Comparison of ENCODE assay signal across 17 cellular contexts in the genomic region with DNA sequence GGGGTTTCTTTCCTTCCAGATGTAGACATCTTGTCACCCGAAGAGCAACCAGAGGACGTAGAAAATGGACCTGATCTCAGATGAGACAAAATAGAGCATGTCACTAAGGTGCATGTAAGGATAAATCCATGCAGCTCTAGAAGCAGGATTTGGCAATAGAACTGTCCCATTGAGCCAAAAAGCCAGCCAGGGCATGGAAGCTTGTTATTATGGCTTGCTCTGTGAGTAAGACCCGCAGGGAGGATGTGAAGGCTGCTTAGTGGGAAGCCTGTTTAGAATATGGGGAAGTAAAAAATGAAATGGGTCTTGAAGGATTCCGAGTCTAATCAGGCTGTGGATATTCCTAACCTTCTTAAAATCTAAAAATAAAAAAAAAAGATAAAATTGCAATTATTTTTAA.
A peak's percentile ranks its signal among the peaks of the same experiment; 100 is the strongest.
DNase-seq lines count a peak whose midpoint lies in the region; ATAC-seq, FAIRE-seq and TF ChIP-seq lines count a peak whose summit lies in the region.
"Had no signal": no experiment of that assay in that cellular context is flagged by ENCODE, and none has a peak within 500 bp of the region (broad histone marks: within the 10 kb centered on the region; RNA-seq: fewer than 3 reads in every experiment).

No MANE protein-coding gene starts in this region.

- no peaks in the 10 kb centered on the region for H3K36me3 Mint-ChIP-seq in stimulated activated memory B cell treated with anti-CD40 and anti-IgM and Interleukin-4, amounts not matched to agents 10 μg/mL and 1 μg/mL and 100 μg/mL, for 72 hours
- H3K36me3 Mint-ChIP-seq: naive B cell had no signal

- no peaks in the 10 kb centered on the region for H3K27me3 ChIP-seq in ascending aorta
- H3K27me3 ChIP-seq: BLaER1 had no signal

- no peak for ATAC-seq in GM21390 (IDR thresholded peaks at IDR 0.05; ENCODE audit: unreplicated experiment)
- ATAC-seq in stimulated activated memory B cell treated with anti-CD40 and anti-IgM and Interleukin-4, amounts not matched to agents 10 μg/mL and 1 μg/mL and 100 μg/mL, for 72 hours, result no peak

- H3K4me3 Mint-ChIP-seq in stimulated activated memory B cell treated with anti-CD40 and anti-IgM and Interleukin-4, amounts not matched to agents 10 μg/mL and 1 μg/mL and 100 μg/mL, for 72 hours, result no peak overlapping the region
- H3K4me3 Mint-ChIP-seq: naive B cell had no signal

- no peak overlapping the region for H3K27ac Mint-ChIP-seq in stimulated activated memory B cell treated with anti-CD40 and anti-IgM and Interleukin-4, amounts not matched to agents 10 μg/mL and 1 μg/mL and 100 μg/mL, for 72 hours
- H3K27ac Mint-ChIP-seq: naive B cell had no signal

- H3K9me3 Mint-ChIP-seq in stimulated activated memory B cell treated with anti-CD40 and anti-IgM and Interleukin-4, amounts not matched to agents 10 μg/mL and 1 μg/mL and 100 μg/mL, for 72 hours, result no peaks in the 10 kb centered on the region

- no peaks in the 10 kb centered on the region for H3K4me1 Mint-ChIP-seq in stimulated activated memory B cell treated with anti-CD40 and anti-IgM and Interleukin-4, amounts not matched to agents 10 μg/mL and 1 μg/mL and 100 μg/mL, for 72 hours
- H3K4me1 Mint-ChIP-seq: naive B cell had no signal

- peaks cover 0 to 8% of the 10 kb centered on the region in 2 donors for H3K4me1 ChIP-seq in ascending aorta

- H3K27ac ChIP-seq in ascending aorta (peak overlapping the region in 1 of 2 donors; percentile 63), skin epidermis (peak overlapping the region in 11 of 21 experiments; percentile 2 to 80 (median 64))
- H3K27ac ChIP-seq: BLaER1, KMS-11 had no signal

- no peak for FAIRE-seq in GM12891 (lab: Jason Lieb, UNC)

- peak; percentile 83 for DNase-seq in NCI-H1694 treated with DMSO at 0.1 percent for 48 hours (lab: John Stamatoyannopoulos, UW)
- no peak for DNase-seq in ascending aorta (ENCODE audit: low spot score in 2 of 2)
- DNase-seq in globus pallidus (ENCODE audit: low spot score), result peak; percentile 60
- DNase-seq in GM12891 (ENCODE audit: insufficient read length, low spot score), result no peak
- no peak for DNase-seq in foreskin fibroblast
- DNase-seq: activated CD4-positive, CD25-positive, alpha-beta regulatory T cell treated with anti-CD3 and anti-CD28 coated beads, Interleukin-2, amount 50 U/mL, for 72 hours; activated T-cell treated with anti-CD3 and anti-CD28 coated beads for 4 hours; naive B cell; NCI-H2171; retina; stimulated activated CD4-positive, alpha-beta T cell treated with anti-CD3 and anti-CD28 coated beads, Interleukin-4, amount 100 ng/mL, for 4 hours; stimulated activated naive CD4-positive, alpha-beta T cell had no signal

- TF ChIP-seq POLR2A in GM12891 (IDR thresholded peaks at IDR 0.05; ENCODE audit: low read depth, low read length), result no peak

- no peaks in the 10 kb centered on the region for H3K9me3 ChIP-seq in ascending aorta
- H3K9me3 ChIP-seq: BLaER1 had no signal

- TF ChIP-seq CTCF in ascending aorta (IDR thresholded peaks at IDR 0.05) (no peak), foreskin fibroblast (IDR thresholded peaks at IDR 0.05; ENCODE audit: low read depth, low read length) (no peak)

- H3K4me3 ChIP-seq in ascending aorta (peak overlapping the region; percentile 12 to 56), skin epidermis (no peak overlapping the region), foreskin fibroblast (ENCODE audit: low read depth in 1 of 2, low read length in 2 of 2) (no peak overlapping the region)
- H3K4me3 ChIP-seq: BLaER1 had no signal

- no peaks in the 10 kb centered on the region for H3K36me3 ChIP-seq in ascending aorta
- H3K36me3 ChIP-seq: BLaER1 had no signal

- H3K27me3 Mint-ChIP-seq in stimulated activated memory B cell treated with anti-CD40 and anti-IgM and Interleukin-4, amounts not matched to agents 10 μg/mL and 1 μg/mL and 100 μg/mL, for 72 hours, result no peaks in the 10 kb centered on the region
- H3K27me3 Mint-ChIP-seq: naive B cell had no signal

- intact Hi-C loops in ascending aorta (cut with DNase I), result loop anchor here (5.0 kb wide), 2 partner anchors 117 to 907 kb away; no protein-coding TSS in a partner anchor

TF ChIP-seq in GM12891, 5 proteins besides CTCF, POLR2A, EP300 and RAD21:
- no peak for TF ChIP-seq TAF1 (IDR thresholded peaks at IDR 0.05; ENCODE audit: low read depth, low read length)
- TF ChIP-seq POU2F2 (IDR thresholded peaks at IDR 0.05; ENCODE audit: low read depth, low read length), result no peak
- no peak for TF ChIP-seq PAX5 (IDR thresholded peaks at IDR 0.05; ENCODE audit: insufficient read depth, low read length, severe bottlenecking)
- no peak for TF ChIP-seq SPI1 (IDR thresholded peaks at IDR 0.05; ENCODE audit: low read depth, low read length)
- TF ChIP-seq POLR2AphosphoS5 (IDR thresholded peaks at IDR 0.05; ENCODE audit: low read depth, low read length), result no peak

Comparison
In these comparisons a context has a peak if more than half of its experiments do, and no peak if none do; other contexts are left out.
1. DNase-seq: peak in NCI-H1694 treated with DMSO at 0.1 percent for 48 hours (single experiment) and globus pallidus (single experiment); none in ascending aorta (0 of 2), GM12891 (single experiment) and foreskin fibroblast (0 of 2).
2. H3K4me3 ChIP-seq: peak in ascending aorta (2 of 2); none in skin epidermis (0 of 7) and foreskin fibroblast (0 of 2).